In genomic region chr2:127508621-127509034, GRCh38 we compare ENCODE assay signal across 1 cellular context.
A peak's percentile ranks its signal among the peaks of the same experiment; 100 is the strongest.
TF ChIP-seq lines count a peak whose summit lies in the region.

No MANE protein-coding gene starts in this region.

TF ChIP-seq in SK-N-SH, 30 proteins besides CTCF, POLR2A, EP300 and RAD21 (continued from another document):
- TF ChIP-seq REST (IDR thresholded peaks at IDR 0.05; ENCODE audit: low read depth, low read length) (no peak), TEAD4 (IDR thresholded peaks at IDR 0.05; ENCODE audit: borderline replicate concordance, insufficient read depth) (0 out of 2 replicates have a peak, but pooled peaks have one; percentile 30), RFX5 (IDR thresholded peaks at IDR 0.05; ENCODE audit: low read length) (no peak), FOXM1 (IDR thresholded peaks at IDR 0.05; ENCODE audit: low read depth) (no peak), POLR2AphosphoS5 (IDR thresholded peaks at IDR 0.05; ENCODE audit: low read depth, low read length) (peak; percentile 44; the same call in 1 of the 2 replicates), RCOR1 (IDR thresholded peaks at IDR 0.05; ENCODE audit: low read length) (peak; percentile 29; the same call in 1 of the 2 replicates), NRF1 (IDR thresholded peaks at IDR 0.05; ENCODE audit: low read depth, low read length) (no peak), IRF3 (IDR thresholded peaks at IDR 0.05; ENCODE audit: low read depth, low read length) (no peak)
TF ChIP-seq in SK-N-SH: peak in this region for 14.
